Comparison of ENCODE assay signal across 22 cellular contexts in genomic region chr10:124056337-124056980, GRCh38. TPM values are rescaled to one million over a fixed set of nuclear protein-coding genes. Genes with fewer than 3 reads are reported as not detected.
DNase-seq lines count a peak whose midpoint lies in the region; ATAC-seq, FAIRE-seq and TF ChIP-seq lines count a peak whose summit lies in the region.
"Had no signal": no experiment of that assay in that cellular context is flagged by ENCODE, and none has a peak within 500 bp of the region (broad histone marks: within the 10 kb centered on the region; RNA-seq: fewer than 3 reads in every experiment).

No MANE protein-coding gene starts in this region.

- H3K56ac ChIP-seq in H9 (ENCODE audit: insufficient read length, low read depth, low read length): no peak overlapping the region

- DNase-seq in H9 (no peak), K562 (ENCODE audit: extremely low read depth in 1 of 4, low spot score in 3 of 4) (no peak), HepG2 (ENCODE audit: low spot score) (no peak), sciatic nerve (ENCODE audit: low spot score) (no peak), NCI-H1436 treated with DMSO at 0.1 percent for 48 hours (lab: John Stamatoyannopoulos, UW) (no peak)
- DNase-seq: BE2C; CD8-positive, alpha-beta T cell; DMS79; GOT3; HFFc6; Kasumi-1; MM.1S; NCI-H1092 treated with DMSO at 0.1 percent for 48 hours; NCI-H187; NCI-H2171; NCI-H446; PC-9; SJCRH30 had no signal

- no peak overlapping the region for H3K18ac ChIP-seq in H9 (ENCODE audit: insufficient read length, low read depth, low read length)

- no peak overlapping the region for H4K91ac ChIP-seq in H9 (ENCODE audit: insufficient read length, low read depth, low read length)

- no peak for ATAC-seq in K562
- ATAC-seq in HepG2: no peak
- peak; percentile 26 for ATAC-seq in sciatic nerve
- ATAC-seq in GM19023 (IDR thresholded peaks at IDR 0.05; ENCODE audit: unreplicated experiment): no peak
- no peak for ATAC-seq in HG02870 (IDR thresholded peaks at IDR 0.05; ENCODE audit: unreplicated experiment)
- ATAC-seq: CD8-positive, alpha-beta T cell had no signal

- H2AFZ ChIP-seq in H9 (ENCODE audit: low read length): no peak overlapping the region
- no peak overlapping the region for H2AFZ ChIP-seq in K562 (ENCODE audit: low read depth, low read length)
- no peak overlapping the region for H2AFZ ChIP-seq in HepG2 (ENCODE audit: low read length)
- H2AFZ ChIP-seq: PC-9 had no signal

- FAIRE-seq in K562 (lab: Jason Lieb, UNC) (no peak), HepG2 (lab: Jason Lieb, UNC) (no peak)
- FAIRE-seq: D721Med had no signal

- peak overlapping the region in 1 of 3 experiments; percentile 73; a peak in 2 of 7 replicates for H3K27ac Mint-ChIP-seq in H9
- H3K27ac Mint-ChIP-seq: CD8-positive, alpha-beta T cell; HFFc6 had no signal

- H4K20me1 ChIP-seq in H9 (ENCODE audit: control insufficient read depth, insufficient read depth, insufficient read length) (no peaks in the 10 kb centered on the region), K562 (replicated peaks; ENCODE audit: control insufficient read depth, insufficient read depth, low read length) (no peaks in the 10 kb centered on the region), HepG2 (ENCODE audit: insufficient read depth, low read length) (peaks cover 44% of the 10 kb centered on the region; the same call in 1 of the 2 replicates)

- BruUV-seq in K562 (replicated peaks; lab: Mats Ljungman, UMichigan) (no TSS peak), HepG2 (replicated peaks; lab: Mats Ljungman, UMichigan) (no TSS peak)

- H3K4me3 ChIP-seq in K562: no peak overlapping the region
- H3K4me3 ChIP-seq in HepG2 (replicated peaks in 1 of 3; ENCODE audit: insufficient read depth in 1 of 3, low read depth in 2 of 3, low read length in 3 of 3): no peak overlapping the region
- H3K4me3 ChIP-seq: PC-9, SJCRH30 had no signal

- no peak overlapping the region for H3K23ac ChIP-seq in H9 (ENCODE audit: insufficient read length, low read depth, low read length)

- H3K4ac ChIP-seq in H9 (ENCODE audit: low read depth, low read length): no peak overlapping the region

- no peak overlapping the region; the same call in 1 of the 2 replicates for H2BK15ac ChIP-seq in H9 (ENCODE audit: low read depth, low read length)

- H2AK5ac ChIP-seq in H9 (ENCODE audit: insufficient read length, low read length): no peak overlapping the region

- H3K14ac ChIP-seq in H9 (ENCODE audit: insufficient read depth, low read length): peak overlapping the region; percentile 10; the same call in 1 of the 2 replicates

- TF ChIP-seq CTCF in H9 (conservative IDR thresholded peaks at IDR 0.05) (no peak), K562 (IDR thresholded peaks at IDR 0.05 in 2 of 3, conservative IDR thresholded peaks at IDR 0.05 in 1 of 3; ENCODE audit: insufficient read depth in 2 of 3, low read depth in 1 of 3, low read length in 3 of 3) (no peak), HepG2 (CRISPR knock-in tag; IDR thresholded peaks at IDR 0.05) (no peak)

- H2BK20ac ChIP-seq in H9 (ENCODE audit: low read depth, low read length, poor library complexity, severe bottlenecking): no peak overlapping the region

- H3K9me3 ChIP-seq in H9 (ENCODE audit: control insufficient read depth, low read depth, low read length) (no peaks in the 10 kb centered on the region), K562 (replicated peaks; ENCODE audit: control insufficient read depth, insufficient read depth, low read depth, low read length) (no peaks in the 10 kb centered on the region), HepG2 (ENCODE audit: low read length) (no peaks in the 10 kb centered on the region)
- H3K9me3 ChIP-seq: SJCRH30 had no signal

- no peaks in the 10 kb centered on the region for H3K9me1 ChIP-seq in K562 (ENCODE audit: control insufficient read depth, insufficient read depth, low read length)

- TF ChIP-seq RAD21 in K562 (CRISPR knock-in tag; conservative IDR thresholded peaks at IDR 0.05 in 1 of 2, IDR thresholded peaks at IDR 0.05 in 1 of 2) (no peak), HepG2 (CRISPR knock-in tag; IDR thresholded peaks at IDR 0.05) (no peak)

- H2BK12ac ChIP-seq in H9 (ENCODE audit: insufficient read length, low read depth, low read length): no peak overlapping the region

- H3K23me2 ChIP-seq in H9 (ENCODE audit: insufficient read length, low read depth, low read length, poor library complexity, severe bottlenecking): no peaks in the 10 kb centered on the region

- H3K79me2 ChIP-seq in H9 (ENCODE audit: insufficient read depth, low read length) (no peaks in the 10 kb centered on the region), K562 (ENCODE audit: control insufficient read depth, insufficient read depth, low read length) (no peaks in the 10 kb centered on the region), HepG2 (ENCODE audit: insufficient read depth, low read length) (peaks cover 99% of the 10 kb centered on the region)

- H3K4me1 ChIP-seq in H9 (ENCODE audit: insufficient read depth, low read length) (peaks cover 4% of the 10 kb centered on the region; the same call in 1 of the 2 replicates), K562 (replicated peaks in 1 of 2; ENCODE audit: control insufficient read depth in 2 of 2, insufficient read depth in 2 of 2, low read length in 2 of 2) (no peaks in the 10 kb centered on the region), HepG2 (ENCODE audit: insufficient read depth, low read length) (peaks cover 100% of the 10 kb centered on the region)
- H3K4me1 ChIP-seq: SJCRH30 had no signal

- no peak overlapping the region for H2BK5ac ChIP-seq in H9 (ENCODE audit: insufficient read length, low read length)

- H3K36me3 Mint-ChIP-seq in H9 (ENCODE audit: insufficient read depth in 1 of 3, low read depth in 3 of 3): no peaks in the 10 kb centered on the region
- H3K36me3 Mint-ChIP-seq: CD8-positive, alpha-beta T cell had no signal

- H3K4me2 ChIP-seq in H9 (ENCODE audit: insufficient read depth, insufficient read length, low read length): no peak overlapping the region
- no peak overlapping the region for H3K4me2 ChIP-seq in K562 (ENCODE audit: insufficient read depth, low read length)
- H3K4me2 ChIP-seq in HepG2 (ENCODE audit: low read depth, low read length): no peak overlapping the region
- H3K4me2 ChIP-seq: PC-9 had no signal

- H3K27ac ChIP-seq in H9 (ENCODE audit: insufficient read length, low read depth, low read length) (no peak overlapping the region), K562 (ENCODE audit: extremely low read depth, low read depth, low read length) (no peak overlapping the region), HepG2 (ENCODE audit: extremely low read length, insufficient read depth, low read length) (no peak overlapping the region)
- H3K27ac ChIP-seq: PC-9, SJCRH30 had no signal

- POLR2A ChIA-PET in K562 (lab: Yijun Ruan, JAX): interaction anchor here (0.6 kb wide), 1 partner anchor 367 kb away, joined by 3 read pairs; no protein-coding TSS in a partner anchor
- POLR2A ChIA-PET in HepG2 (lab: Yijun Ruan, JAX): no interaction called here

- intact Hi-C loops in K562 (cut with micrococcal nuclease) (no loop called here), HepG2 (cut with micrococcal nuclease; ENCODE audit: unreplicated experiment) (no loop called here), sciatic nerve (cut with DNase I) (no loop called here)

- H3K27me3 ChIP-seq in H9 (ENCODE audit: insufficient read depth, low read length): no peaks in the 10 kb centered on the region
- H3K27me3 ChIP-seq in K562 (ENCODE audit: control insufficient read depth in 2 of 2, insufficient read depth in 2 of 2, low read length in 2 of 2): peaks cover 0 to 27% of the 10 kb centered on the region in 2 experiments; a peak in 3 of 5 replicates
- no peaks in the 10 kb centered on the region for H3K27me3 ChIP-seq in HepG2 (ENCODE audit: control insufficient read depth in 1 of 2, insufficient read depth in 2 of 2, low read length in 2 of 2)
- H3K27me3 ChIP-seq: BE2C, SJCRH30 had no signal

- H3K36me3 ChIP-seq in K562 (ENCODE audit: control insufficient read depth, insufficient read depth, low read length): no peaks in the 10 kb centered on the region
- H3K36me3 ChIP-seq in HepG2 (replicated peaks in 1 of 2; ENCODE audit: control insufficient read depth in 1 of 2, insufficient read depth in 2 of 2, low read length in 2 of 2): peaks cover 7 to 22% of the 10 kb centered on the region in 2 experiments
- H3K36me3 ChIP-seq: BE2C, SJCRH30 had no signal

- H3K9ac ChIP-seq in H9 (ENCODE audit: extremely low read depth, insufficient read length, low read length): no peak overlapping the region
- H3K9ac ChIP-seq in K562 (ENCODE audit: insufficient read depth in 1 of 2, low read depth in 2 of 2, low read length in 2 of 2): no peak overlapping the region
- H3K9ac ChIP-seq in HepG2 (ENCODE audit: insufficient read depth, low read depth, low read length): no peak overlapping the region

- H3K9me3 Mint-ChIP-seq in H9: no peaks in the 10 kb centered on the region
- H3K9me3 Mint-ChIP-seq: CD8-positive, alpha-beta T cell; HFFc6 had no signal

- TF ChIP-seq POLR2A in K562 (conservative IDR thresholded peaks at IDR 0.05) (no peak), HepG2 (IDR thresholded peaks at IDR 0.05; ENCODE audit: insufficient read depth in 1 of 2, low read depth in 2 of 2, low read length in 2 of 2) (no peak)

- no peak overlapping the region for H3K4me3 Mint-ChIP-seq in H9
- H3K4me3 Mint-ChIP-seq: CD8-positive, alpha-beta T cell; HFFc6 had no signal

- H4K8ac ChIP-seq in H9 (replicated peaks; ENCODE audit: insufficient read length, low read depth, low read length): no peak overlapping the region

- CTCF ChIA-PET in K562 (lab: Yijun Ruan, JAX; ENCODE audit: low intra/inter-chr PET ratio): no interaction called here
- CTCF ChIA-PET in HepG2 (lab: Yijun Ruan, JAX; ENCODE audit: low intra/inter-chr PET ratio, low total read pairs): no interaction called here

- TF ChIP-seq EP300 in K562 (IDR thresholded peaks at IDR 0.05; ENCODE audit: low read length): no peak
- no peak for TF ChIP-seq EP300 in HepG2 (IDR thresholded peaks at IDR 0.05; ENCODE audit: low read depth in 2 of 2, low read length in 2 of 2)
- no peak for TF ChIP-seq EP300 in HepG2 (CRISPR knock-in tag; IDR thresholded peaks at IDR 0.05; ENCODE audit: borderline replicate concordance)

- H4K5ac ChIP-seq in H9 (ENCODE audit: insufficient read length, low read depth, low read length): no peak overlapping the region

- no peaks in the 10 kb centered on the region for H3K27me3 Mint-ChIP-seq in H9 (ENCODE audit: low read depth)

- H2BK120ac ChIP-seq in H9 (ENCODE audit: low read depth, low read length, poor library complexity, severe bottlenecking): no peak overlapping the region

- H3K4me1 Mint-ChIP-seq in H9: peaks cover 24 to 28% of the 10 kb centered on the region in 2 experiments

- in situ Hi-C loops in K562 (cut with MboI) (no loop called here), HepG2 (cut with HindIII; ENCODE audit: extremely low pct_ligation_motif_present, low pct_unique_long_range_greater_than_20kb) (no loop called here)

- no peaks in the 10 kb centered on the region for H3K79me1 ChIP-seq in H9 (ENCODE audit: insufficient read depth, low read depth, low read length, poor library complexity, severe bottlenecking)

- WGBS in H9 (ENCODE audit: extremely low coverage, insufficient read length, low lambda C conversion rate): no CpG with 5 or more reads among the region's 29 CpGs
- 4% methylated on average over 25 of the region's 29 CpGs for WGBS in K562 (ENCODE audit: insufficient coverage, low coverage, missing lambda C conversion rate)
- WGBS in HepG2 (ENCODE audit: low lambda C conversion rate): 97% methylated on average over 23 of the region's 29 CpGs

- no peak overlapping the region for H3T11ph ChIP-seq in H9 (ENCODE audit: low read length)

RNA-seq across cellular contexts. Expression of gene CHST15, which starts 36.9 kb away (rescaled TPM):
- total RNA-seq in H9 (2021) (6.8 and 8.7 TPM in 2 replicates), K562 (2014; rRNA removed) (0.04 and 0.09 TPM in 2 replicates), K562 (2014; rRNA removed; fragmentation: Illumina TruSeq; extraction: Trizol) (0.15 TPM in 1 of 2 replicates, not detected in the other), K562 (2015; rRNA removed; fragmentation: Illumina TruSeq; extraction: Trizol) (0.04 TPM in 2 replicates), K562 (2021) (0.13 and 0.16 TPM in 2 replicates), HepG2 (2016; rRNA removed; fragmentation: Illumina TruSeq; extraction: Trizol) (1.1 and 1.4 TPM in 2 replicates), sciatic nerve (31.7 TPM)
- 0.11 and 0.35 TPM in 2 replicates for total RNA-seq in K562 (2011; cell fraction: chromatin; rRNA removed; ENCODE audit: low replicate concordance)
- total RNA-seq in K562 (2011; cell fraction: nucleolus; rRNA removed): 1.1 TPM in 1 of 2 replicates, not detected in the other
- 0.15 TPM in 1 of 2 replicates, not detected in the other for total RNA-seq in K562 (2011; cell fraction: nucleoplasm; rRNA removed)
- polyA plus RNA-seq in K562 (2011; rRNA removed) (0.07 TPM in 1 of 2 replicates, not detected in the other), K562 (2014; fragmentation: Illumina TruSeq; extraction: Trizol) (0.09 and 0.11 TPM in 2 replicates), K562 (2014; fragmentation: Nextera tagmentation; extraction: Ambion mirVana) (under 1 TPM; 0.07 to 0.08 TPM), K562 (2014; rRNA removed) (0.04 and 0.23 TPM in 2 replicates), HepG2 (2011; rRNA removed) (94.7 and 113 TPM in 2 replicates)
- polyA plus RNA-seq in K562 (2011; cell fraction: cytosol; rRNA removed): 0.03 and 0.12 TPM in 2 replicates
- 0.04 and 0.18 TPM in 2 replicates for polyA plus RNA-seq in K562 (2011; cell fraction: nucleus; rRNA removed)
- 0.19 and 0.25 TPM in 2 replicates for polyA plus RNA-seq in K562 (2012)
- 0.04 TPM in 1 of 2 replicates, not detected in the other for polyA minus RNA-seq in K562 (2011; rRNA and poly(A)+ RNA removed)
- 0.27 TPM in 1 of 2 replicates, not detected in the other for polyA minus RNA-seq in K562 (2011; cell fraction: cytosol; rRNA and poly(A)+ RNA removed)
- 0.13 TPM in 1 of 2 replicates, not detected in the other for polyA minus RNA-seq in K562 (2011; cell fraction: nucleus; rRNA and poly(A)+ RNA removed)
- 1.0 and 1.2 TPM in 2 replicates for total RNA-seq in HepG2 (2016; cell fraction: cytosol; rRNA removed; fragmentation: Illumina TruSeq; extraction: Trizol; ENCODE audit: low read depth)
- 1.4 and 1.5 TPM in 2 replicates for total RNA-seq in HepG2 (2016; cell fraction: insoluble cytoplasmic fraction; rRNA removed; fragmentation: Illumina TruSeq; extraction: Trizol)
- 2.7 and 2.9 TPM in 2 replicates for total RNA-seq in HepG2 (2016; cell fraction: membrane; rRNA removed; fragmentation: Illumina TruSeq; extraction: Trizol)
- 1.1 and 1.9 TPM in 2 replicates for total RNA-seq in HepG2 (2016; cell fraction: nucleus; rRNA removed; fragmentation: Illumina TruSeq; extraction: Trizol)
- polyA plus RNA-seq in HepG2 (2011; cell fraction: cytosol; rRNA removed): 101 and 112 TPM in 2 replicates
- polyA plus RNA-seq in HepG2 (2011; cell fraction: nucleus; rRNA removed): 181 and 188 TPM in 2 replicates
- 46.0 and 71.6 TPM in 2 replicates for polyA plus RNA-seq in HepG2 (2012)
- 0.27 and 0.52 TPM in 2 replicates for polyA plus RNA-seq in HepG2 (2016; cell fraction: cytosol; fragmentation: Illumina TruSeq; extraction: Trizol; ENCODE audit: low read depth)
- 1.4 TPM in 2 replicates for polyA plus RNA-seq in HepG2 (2016; cell fraction: insoluble cytoplasmic fraction; fragmentation: Illumina TruSeq; extraction: Trizol; ENCODE audit: low read depth)
- 0.68 and 0.92 TPM in 2 replicates for polyA plus RNA-seq in HepG2 (2016; cell fraction: membrane; fragmentation: Illumina TruSeq; extraction: Trizol; ENCODE audit: low read depth)
- polyA plus RNA-seq in HepG2 (2016; cell fraction: nucleus; fragmentation: Illumina TruSeq; extraction: Trizol; ENCODE audit: insufficient read depth, low read depth): 1.1 and 1.9 TPM in 2 replicates
- polyA minus RNA-seq in HepG2 (2011; rRNA and poly(A)+ RNA removed; ENCODE audit: low replicate concordance): 10.5 and 261 TPM in 2 replicates
- 111 and 123 TPM in 2 replicates for polyA minus RNA-seq in HepG2 (2011; cell fraction: cytosol; rRNA and poly(A)+ RNA removed)
- polyA minus RNA-seq in HepG2 (2011; cell fraction: nucleus; rRNA and poly(A)+ RNA removed): 241 and 251 TPM in 2 replicates
- total RNA-seq: G401 had no signal
